Comparison of ENCODE assay signal across 17 cellular contexts in genomic region chr11:123532131-123532530, GRCh38.
A peak's percentile ranks its signal among the peaks of the same experiment; 100 is the strongest.
DNase-seq lines count a peak whose midpoint lies in the region; ATAC-seq and TF ChIP-seq lines count a peak whose summit lies in the region.
"Had no signal": no experiment of that assay in that cellular context is flagged by ENCODE, and none has a peak within 500 bp of the region (broad histone marks: within the 10 kb centered on the region; RNA-seq: fewer than 3 reads in every experiment).

No MANE protein-coding gene starts in this region.

- intact Hi-C loops in left ventricle myocardium inferior (cut with micrococcal nuclease) (no loop called here), spleen (cut with DNase I; ENCODE audit: low total_unique reads) (no loop called here)
- intact Hi-C loops in activated CD4-positive, alpha-beta memory T cell treated with anti-CD3 and anti-CD28 coated beads for 36 hours (cut with micrococcal nuclease) = no loop called here

- POLR2A ChIA-PET in activated CD4-positive, alpha-beta memory T cell treated with anti-CD3 and anti-CD28 coated beads for 36 hours (lab: Charles Lee) = no interaction called here

- H3K27ac ChIP-seq in left ventricle myocardium inferior (replicated peaks) = peak overlapping the region; percentile 50
- H3K27ac ChIP-seq in spleen = no peak overlapping the region
- H3K27ac ChIP-seq: C4-2B, GM23248, SJCRH30 had no signal

- TF ChIP-seq CTCF in left ventricle myocardium inferior (IDR thresholded peaks at IDR 0.05; ENCODE audit: borderline replicate concordance) (no peak), spleen (IDR thresholded peaks at IDR 0.05 in 8 of 11, conservative IDR thresholded peaks at IDR 0.05 in 3 of 11) (no peak)

- no peaks in the 10 kb centered on the region for H3K9me3 Mint-ChIP-seq in activated CD4-positive, alpha-beta memory T cell treated with anti-CD3 and anti-CD28 coated beads for 36 hours
- H3K9me3 Mint-ChIP-seq: HFFc6 had no signal

- H3K4me3 ChIP-seq in left ventricle myocardium inferior (no peak overlapping the region), spleen (no peak overlapping the region)
- H3K4me3 ChIP-seq: GM23248, SJCRH30 had no signal

- no peak for ATAC-seq in HG03095 (IDR thresholded peaks at IDR 0.05; ENCODE audit: unreplicated experiment)
- no peak for ATAC-seq in HG02610 (IDR thresholded peaks at IDR 0.05; ENCODE audit: unreplicated experiment)

- TF ChIP-seq POLR2A in spleen (IDR thresholded peaks at IDR 0.05) = no peak

- no peak overlapping the region for H3K27ac Mint-ChIP-seq in activated CD4-positive, alpha-beta memory T cell treated with anti-CD3 and anti-CD28 coated beads for 36 hours

- peaks cover 54% of the 10 kb centered on the region for H3K4me1 ChIP-seq in left ventricle myocardium inferior
- peaks cover 0 to 6% (median 0%) of the 10 kb centered on the region in 6 donors for H3K4me1 ChIP-seq in spleen
- H3K4me1 ChIP-seq: SJCRH30 had no signal

- no peak overlapping the region for H3K4me3 Mint-ChIP-seq in activated CD4-positive, alpha-beta memory T cell treated with anti-CD3 and anti-CD28 coated beads for 36 hours
- H3K4me3 Mint-ChIP-seq: HFFc6 had no signal

- CTCF ChIA-PET in activated CD4-positive, alpha-beta memory T cell treated with anti-CD3 and anti-CD28 coated beads for 36 hours (lab: Charles Lee) = interaction anchor here (0.6 to 1.2 kb wide), 2 partner anchors 21 to 28 kb away, joined by 3 read pairs; no protein-coding TSS in a partner anchor

- H3K36me3 ChIP-seq in left ventricle myocardium inferior (no peaks in the 10 kb centered on the region), spleen (peaks cover 0 to 3% (median 0%) of the 10 kb centered on the region in 6 donors)
- H3K36me3 ChIP-seq: SJCRH30 had no signal

- H3K9me3 ChIP-seq in left ventricle myocardium inferior (replicated peaks) (no peaks in the 10 kb centered on the region), spleen (no peaks in the 10 kb centered on the region)
- H3K9me3 ChIP-seq: SJCRH30 had no signal

- H3K27me3 ChIP-seq in left ventricle myocardium inferior (ENCODE audit: low read depth) (no peaks in the 10 kb centered on the region), spleen (replicated peaks in 1 of 7) (no peaks in the 10 kb centered on the region)
- H3K27me3 ChIP-seq: SJCRH30 had no signal

- peaks cover 3% of the 10 kb centered on the region for H3K36me3 Mint-ChIP-seq in activated CD4-positive, alpha-beta memory T cell treated with anti-CD3 and anti-CD28 coated beads for 36 hours

- H3K27me3 Mint-ChIP-seq in activated CD4-positive, alpha-beta memory T cell treated with anti-CD3 and anti-CD28 coated beads for 36 hours = no peaks in the 10 kb centered on the region

- in situ Hi-C loops in Caki2 (cut with HindIII; ENCODE audit: low pct_unique_long_range_greater_than_20kb, low sequenced_read_pairs) = no loop called here

- DNase-seq in Caki2 (ENCODE audit: low read depth) (peak; percentile 41), HT1080 (ENCODE audit: low read depth) (peak; percentile 67), RPMI7951 (ENCODE audit: low read depth) (peak; percentile 94), left ventricle myocardium inferior (no peak), spleen (no peak)
- no peak for DNase-seq in activated CD4-positive, alpha-beta memory T cell treated with anti-CD3 and anti-CD28 coated beads for 36 hours
- DNase-seq: COR-L47, GM23248, HFFc6, NCI-H1048, NCI-H1694, NCI-H446 treated with DMSO at 0.1 percent for 48 hours, SJCRH30, SW 1271 had no signal

- WGBS in spleen, 5 donors = 84 to 89% (median 87%) methylated on average over 1 to 4 of the region's 4 CpGs

- no peaks in the 10 kb centered on the region for H3K4me1 Mint-ChIP-seq in activated CD4-positive, alpha-beta memory T cell treated with anti-CD3 and anti-CD28 coated beads for 36 hours (ENCODE audit: low read depth)

Comparison
In these comparisons a context has a peak if more than half of its experiments do, and no peak if none do; other contexts are left out.
1. DNase-seq: peak in Caki2 (single experiment), HT1080 (single experiment) and RPMI7951 (single experiment); none in left ventricle myocardium inferior (single experiment), activated CD4-positive, alpha-beta memory T cell treated with anti-CD3 and anti-CD28 coated beads for 36 hours (single experiment) and spleen (single experiment).